Comparison of ENCODE assay signal across 1 cellular context in genomic region chr11:2675540-2675939, GRCh38.
A peak's percentile ranks its signal among the peaks of the same experiment; 100 is the strongest.
TF ChIP-seq lines count a peak whose summit lies in the region.

No MANE protein-coding gene starts in this region.

TF ChIP-seq in HepG2, 621 proteins besides CTCF, POLR2A, EP300 and RAD21:
- TF ChIP-seq ZNF280D (CRISPR knock-in tag; IDR thresholded peaks at IDR 0.05) (no peak), ZNF768 (CRISPR knock-in tag; IDR thresholded peaks at IDR 0.05) (peak; percentile 55; the same call in 1 of the 2 replicates), ARID2 (CRISPR knock-in tag; IDR thresholded peaks at IDR 0.05; ENCODE audit: borderline replicate concordance) (no peak), NCOA5 (CRISPR knock-in tag; IDR thresholded peaks at IDR 0.05) (no peak), ZNF468 (CRISPR knock-in tag; IDR thresholded peaks at IDR 0.05) (no peak), RBFOX2 (IDR thresholded peaks at IDR 0.05; ENCODE audit: low read depth, low read length) (0 out of 2 replicates have a peak, but pooled peaks have one; percentile 46), RBM22 (optimal IDR thresholded peaks at IDR 0.05; ENCODE audit: low read length) (peak; percentile 67), ZNF737 (CRISPR knock-in tag; IDR thresholded peaks at IDR 0.05; ENCODE audit: borderline replicate concordance) (no peak), CHD4 (IDR thresholded peaks at IDR 0.05; ENCODE audit: borderline replicate concordance, low read length) (no peak), ZSCAN21 (CRISPR knock-in tag; IDR thresholded peaks at IDR 0.05; ENCODE audit: borderline replicate concordance) (no peak), GZF1 (CRISPR knock-in tag; IDR thresholded peaks at IDR 0.05) (no peak), IKZF4 (CRISPR knock-in tag; IDR thresholded peaks at IDR 0.05; ENCODE audit: borderline replicate concordance, low read depth, not compliant biosample characterization) (no peak), FOXC1 (CRISPR knock-in tag; IDR thresholded peaks at IDR 0.05; ENCODE audit: borderline replicate concordance) (no peak), DMAP1 (CRISPR knock-in tag; IDR thresholded peaks at IDR 0.05) (no peak), AGO2 (optimal IDR thresholded peaks at IDR 0.05; ENCODE audit: low read depth, low read length) (peak; percentile 89)
